Comparison of ENCODE assay signal across 8 cellular contexts in the genomic region with DNA sequence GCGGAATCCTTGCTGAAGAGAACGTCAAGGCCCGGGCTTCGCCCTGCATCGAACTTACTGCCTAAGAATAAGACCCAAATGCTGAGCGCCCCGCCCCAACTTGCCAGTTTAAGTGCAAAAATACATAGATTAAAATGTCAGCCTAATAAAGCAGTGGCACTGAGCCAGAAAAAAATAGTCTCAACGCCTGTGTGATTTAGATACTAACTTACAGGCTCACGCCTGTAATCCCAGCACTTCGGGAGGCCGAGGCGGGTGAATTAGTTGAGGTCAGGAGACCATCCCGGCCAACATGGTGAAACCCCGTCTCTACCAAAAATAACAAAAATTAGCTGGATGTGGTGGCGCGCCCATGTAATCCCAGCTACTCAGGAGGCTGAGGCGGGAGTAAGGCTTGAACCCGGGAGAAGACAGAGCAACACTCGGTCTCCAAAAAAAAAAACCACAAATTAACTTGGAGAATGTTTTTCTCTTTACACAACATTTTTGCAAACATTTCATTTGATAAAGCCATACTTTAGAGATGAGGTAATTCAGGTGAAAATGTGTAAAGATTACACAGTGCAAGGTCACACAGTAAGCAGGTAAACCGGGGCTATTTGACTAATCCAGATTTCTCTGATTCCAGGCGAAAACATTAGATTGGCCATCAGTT. TPM values are rescaled to one million over a fixed set of nuclear protein-coding genes. Genes with fewer than 3 reads are reported as not detected.
DNase-seq lines count a peak whose midpoint lies in the region; ATAC-seq and TF ChIP-seq lines count a peak whose summit lies in the region.

No MANE protein-coding gene starts in this region.

- no peaks in the 10 kb centered on the region for H3K27me3 ChIP-seq in CD4-positive, alpha-beta T cell (ENCODE audit: control insufficient read depth, insufficient read depth, low read length)
- H3K27me3 ChIP-seq in esophagus muscularis mucosa (no peaks in the 10 kb centered on the region), neuron (ENCODE audit: insufficient read depth, low read length) (no peaks in the 10 kb centered on the region)

- H3K4me3 Mint-ChIP-seq in CD4-positive, alpha-beta T cell, result peak overlapping the region; percentile 89

- no peak for DNase-seq in CD4-positive, alpha-beta T cell
- DNase-seq in RPMI8226 (peak; percentile 59), esophagus muscularis mucosa (ENCODE audit: extremely low spot score) (peak; percentile 93)
- DNase-seq in stimulated activated CD4-positive, alpha-beta T cell treated with anti-CD3 and anti-CD28 coated beads, Interleukin-2, amount 100 ng/mL, for 48 hours, result no peak

- TF ChIP-seq POLR2A in esophagus muscularis mucosa (IDR thresholded peaks at IDR 0.05; ENCODE audit: low read depth), result no peak

- H3K9me3 Mint-ChIP-seq in CD4-positive, alpha-beta T cell, result no peaks in the 10 kb centered on the region

- peak overlapping the region; percentile 98 for H3K27ac Mint-ChIP-seq in CD4-positive, alpha-beta T cell

- H3K4me1 Mint-ChIP-seq in CD4-positive, alpha-beta T cell (ENCODE audit: low read depth), result peaks cover 44% of the 10 kb centered on the region

- peak overlapping the region; percentile 96 for H3K27ac ChIP-seq in CD4-positive, alpha-beta T cell (ENCODE audit: low read depth, low read length)
- peak overlapping the region; percentile 93 to 98 (median 94) for H3K27ac ChIP-seq in esophagus muscularis mucosa (replicated peaks in 1 of 4)

- intact Hi-C loops in CD4-positive, alpha-beta T cell (cut with DNase I, micrococcal nuclease), result loop anchor here (5.0 to 10.0 kb wide), 4 partner anchors 276 to 754 kb away; partner anchors contain the start of genes CLASP2 (in 1 of the 2), CNOT10 (in 1 of the 2) and PDCD6IP (in 1 of the 2)
- intact Hi-C loops in esophagus muscularis mucosa (cut with DNase I), result no loop called here

- H3K4me1 ChIP-seq in esophagus muscularis mucosa (peaks cover 31 to 38% (median 35%) of the 10 kb centered on the region in 4 donors), neuron (ENCODE audit: insufficient read depth, low read length) (peaks cover 20% of the 10 kb centered on the region)

- H3K27me3 Mint-ChIP-seq in CD4-positive, alpha-beta T cell, result no peaks in the 10 kb centered on the region

- TF ChIP-seq EP300 in esophagus muscularis mucosa (IDR thresholded peaks at IDR 0.05), result no peak

- H3K36me3 Mint-ChIP-seq in CD4-positive, alpha-beta T cell (ENCODE audit: low read depth), result peaks cover 23% of the 10 kb centered on the region

- TF ChIP-seq CTCF in CD4-positive, alpha-beta T cell (IDR thresholded peaks at IDR 0.05), result no peak
- TF ChIP-seq CTCF in esophagus muscularis mucosa (IDR thresholded peaks at IDR 0.05), result no peak

- H3K36me3 ChIP-seq in esophagus muscularis mucosa (no peaks in the 10 kb centered on the region), neuron (ENCODE audit: insufficient read depth, low read length) (no peaks in the 10 kb centered on the region)

- H2AFZ ChIP-seq in neuron (ENCODE audit: low read depth, low read length), result peak overlapping the region; percentile 81

- H3K9me3 ChIP-seq in CD4-positive, alpha-beta T cell (ENCODE audit: control insufficient read depth, low read length), result no peaks in the 10 kb centered on the region
- H3K9me3 ChIP-seq in esophagus muscularis mucosa (no peaks in the 10 kb centered on the region), neuron (ENCODE audit: low read length) (no peaks in the 10 kb centered on the region)

- no peak for ATAC-seq in CD4-positive, alpha-beta T cell (ENCODE audit: poor library complexity)
- ATAC-seq in HG02970 (IDR thresholded peaks at IDR 0.05; ENCODE audit: low FRiP score, unreplicated experiment) (no peak), GM18870 (IDR thresholded peaks at IDR 0.05; ENCODE audit: unreplicated experiment) (no peak), GM21825 (IDR thresholded peaks at IDR 0.05; ENCODE audit: unreplicated experiment) (no peak)

- 34% methylated on average over 21 of the region's 21 CpGs for WGBS in esophagus muscularis mucosa

- CTCF ChIA-PET in CD4-positive, alpha-beta T cell (lab: Charles Lee), result interaction anchor here (0.5 to 1.8 kb wide), 4 partner anchors 12 to 816 kb away, joined by 3 to 4 read pairs (median 3); no protein-coding TSS in a partner anchor

- peak overlapping the region; percentile 84 to 94 (median 94) for H3K4me3 ChIP-seq in esophagus muscularis mucosa
- H3K4me3 ChIP-seq in neuron (ENCODE audit: low read length), result peak overlapping the region; percentile 76

- POLR2A ChIA-PET in CD4-positive, alpha-beta T cell (lab: Charles Lee), result interaction anchor here (0.6 to 1.9 kb wide), 17 partner anchors 14 to 1008 kb away, joined by 3 to 34 read pairs (median 5); partner anchors contain the start of genes CLASP2, CMTM6, CNOT10 and CRTAP

RNA-seq across cellular contexts. Expression of gene UBP1, which starts 1.2 kb away (rescaled TPM):
- 10 to 100 TPM; 59.5 to 61.6 TPM for total RNA-seq in CD4-positive, alpha-beta T cell
- 10 to 100 TPM; 68.4 to 78.3 (median 76.9) TPM for total RNA-seq in esophagus muscularis mucosa

Comparison
In these comparisons a context has a peak if more than half of its experiments do, and no peak if none do; other contexts are left out.
1. DNase-seq: peak in RPMI8226 (single experiment) and esophagus muscularis mucosa (single experiment); none in CD4-positive, alpha-beta T cell (0 of 10) and stimulated activated CD4-positive, alpha-beta T cell treated with anti-CD3 and anti-CD28 coated beads, Interleukin-2, amount 100 ng/mL, for 48 hours (0 of 2).